ENCODE assay signal across 9 cellular contexts in genomic region chr13:114128624-114129522, GRCh38.
DNase-seq lines count a peak whose midpoint lies in the region; ATAC-seq and TF ChIP-seq lines count a peak whose summit lies in the region.
"Had no signal": no experiment of that assay in that cellular context is flagged by ENCODE, and none has a peak within 500 bp of the region (broad histone marks: within the 10 kb centered on the region; RNA-seq: fewer than 3 reads in every experiment).

No MANE protein-coding gene starts in this region.

- peak; percentile 90 for DNase-seq in 8988T
- peak; percentile 61 to 90 (median 78) for DNase-seq in T-helper 2 cell
- peak; percentile 74 for DNase-seq in amniotic stem cell (lab: John Stamatoyannopoulos, UW)
- peak; percentile 95 for DNase-seq in kidney tubule cell (ENCODE audit: low spot score)
- DNase-seq in stimulated activated CD4-positive, alpha-beta T cell treated with anti-CD3 and anti-CD28 coated beads, Interleukin-2, amount 100 ng/mL, for 48 hours: peak; percentile 81 to 83
- no peak for DNase-seq in NCI-H1105 (lab: John Stamatoyannopoulos, UW)

- ATAC-seq in HG03342 (IDR thresholded peaks at IDR 0.05; ENCODE audit: unreplicated experiment): peak; percentile 61
- ATAC-seq: A549 had no signal

- TF ChIP-seq POLR2A in GM19099 (IDR thresholded peaks at IDR 0.05; ENCODE audit: extremely low read depth, insufficient read length, low read depth): peak; percentile 46
